14 cellular contexts compared by ENCODE assay signal in genomic region chr1:107777664-107778047, GRCh38.
DNase-seq lines count a peak whose midpoint lies in the region; ATAC-seq lines count a peak whose summit lies in the region.
"Had no signal": no experiment of that assay in that cellular context is flagged by ENCODE, and none has a peak within 500 bp of the region (broad histone marks: within the 10 kb centered on the region; RNA-seq: fewer than 3 reads in every experiment).

No MANE protein-coding gene starts in this region.

- peak; percentile 18 for ATAC-seq in GM19035 (IDR thresholded peaks at IDR 0.05; ENCODE audit: unreplicated experiment)
- ATAC-seq in HG02571 (IDR thresholded peaks at IDR 0.05; ENCODE audit: unreplicated experiment) = peak; percentile 23
- ATAC-seq in HG03280 (IDR thresholded peaks at IDR 0.05; ENCODE audit: unreplicated experiment) = peak; percentile 11
- ATAC-seq in naive B cell (ENCODE audit: low read depth in 2 of 2) = peak in 1 of 2 donors; percentile 12
- no peak for ATAC-seq in left lobe of liver
- ATAC-seq: activated T-helper 17 cell treated with anti-CD3 and anti-CD28 coated beads, Interleukin-2, amount 50 U/mL, for 72 hours; T-cell had no signal

- peaks cover 26 to 38% (median 34%) of the 10 kb centered on the region in 3 donors for H3K4me1 Mint-ChIP-seq in naive B cell
- H3K4me1 Mint-ChIP-seq: activated T-helper 17 cell treated with anti-CD3 and anti-CD28 coated beads, Interleukin-2, amount 50 U/mL, for 72 hours had no signal

- no peaks in the 10 kb centered on the region for H3K9me3 Mint-ChIP-seq in naive B cell
- H3K9me3 Mint-ChIP-seq: activated T-helper 17 cell treated with anti-CD3 and anti-CD28 coated beads, Interleukin-2, amount 50 U/mL, for 72 hours; CD14-positive monocyte; H9; T-cell had no signal

- H3K4me3 Mint-ChIP-seq in naive B cell = peak overlapping the region in 5 of 8 donors; percentile 35 to 54 (median 49)
- H3K4me3 Mint-ChIP-seq: activated T-helper 17 cell treated with anti-CD3 and anti-CD28 coated beads, Interleukin-2, amount 50 U/mL, for 72 hours; CD14-positive monocyte; H9; T-cell had no signal

- peaks cover 8 to 15% of the 10 kb centered on the region in 2 donors for H3K36me3 Mint-ChIP-seq in naive B cell

- peak overlapping the region; percentile 81 to 98 (median 94) for H3K27ac Mint-ChIP-seq in naive B cell
- H3K27ac Mint-ChIP-seq: activated T-helper 17 cell treated with anti-CD3 and anti-CD28 coated beads, Interleukin-2, amount 50 U/mL, for 72 hours; H9; T-cell had no signal

- H3K27me3 Mint-ChIP-seq in naive B cell = no peaks in the 10 kb centered on the region
- H3K27me3 Mint-ChIP-seq: activated T-helper 17 cell treated with anti-CD3 and anti-CD28 coated beads, Interleukin-2, amount 50 U/mL, for 72 hours; T-cell had no signal

- no peak for DNase-seq in naive B cell
- no peak for DNase-seq in T-helper 9 cell
- no peak for DNase-seq in left lobe of liver (ENCODE audit: low spot score)
- DNase-seq in activated CD4-positive, alpha-beta T cell treated with anti-CD3 and anti-CD28 coated beads, Interleukin-2, amount 50 U/mL, for 1 hour = no peak
- DNase-seq: activated CD4-positive, alpha-beta T cell treated with anti-CD3 and anti-CD28 coated beads for 48 hours; effector CD8-positive, alpha-beta T cell; EL; H9; T-cell had no signal
